19 cellular contexts compared by ENCODE assay signal in the genomic region with DNA sequence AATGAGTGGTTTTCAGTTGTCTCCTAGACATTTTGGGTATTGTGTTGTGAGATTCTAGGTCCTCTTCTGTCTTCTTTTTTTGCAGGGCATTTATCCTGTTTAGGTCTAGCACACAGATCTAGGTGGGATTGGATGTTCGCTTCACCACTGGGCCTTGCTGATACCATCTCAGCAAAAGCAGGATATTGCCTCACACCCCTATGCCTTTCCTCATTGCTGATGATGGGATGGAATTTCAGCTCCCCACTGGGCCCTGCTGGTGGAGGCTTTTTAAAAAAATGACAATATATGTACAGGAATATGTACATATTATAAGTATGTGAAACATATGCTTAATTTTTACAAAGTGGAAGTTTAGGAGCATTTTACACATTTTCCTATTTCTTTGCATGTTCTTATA. TPM values are rescaled to one million over a fixed set of nuclear protein-coding genes. Genes with fewer than 3 reads are reported as not detected.
DNase-seq lines count a peak whose midpoint lies in the region; ATAC-seq, FAIRE-seq and TF ChIP-seq lines count a peak whose summit lies in the region.
"Had no signal": no experiment of that assay in that cellular context is flagged by ENCODE, and none has a peak within 500 bp of the region (broad histone marks: within the 10 kb centered on the region; RNA-seq: fewer than 3 reads in every experiment).

No MANE protein-coding gene starts in this region.

- intact Hi-C loops in K562 (cut with micrococcal nuclease) (no loop called here), prostate gland (cut with DNase I) (no loop called here)
- intact Hi-C loops in CD4-positive, alpha-beta memory T cell (cut with micrococcal nuclease), result no loop called here

- POLR2A ChIA-PET in K562 (lab: Yijun Ruan, JAX), result no interaction called here
- POLR2A ChIA-PET in CD4-positive, alpha-beta memory T cell (lab: Charles Lee; ENCODE audit: partially characterized antibody), result no interaction called here

- no peaks in the 10 kb centered on the region for H3K79me2 ChIP-seq in K562 (ENCODE audit: control insufficient read depth, insufficient read depth, low read length)
- no peaks in the 10 kb centered on the region for H3K79me2 ChIP-seq in mesendoderm (ENCODE audit: control insufficient read depth, insufficient read depth, low read length)

- H3K27me3 ChIP-seq in K562 (ENCODE audit: control insufficient read depth in 2 of 2, insufficient read depth in 2 of 2, low read length in 2 of 2), result peaks cover 4 to 37% of the 10 kb centered on the region in 2 experiments; a peak in 3 of 5 replicates
- H3K27me3 ChIP-seq in mesendoderm (ENCODE audit: insufficient read depth, low read length, poor library complexity), result no peaks in the 10 kb centered on the region
- no peaks in the 10 kb centered on the region for H3K27me3 ChIP-seq in CD4-positive, alpha-beta memory T cell (ENCODE audit: insufficient read depth, low read length)
- no peaks in the 10 kb centered on the region for H3K27me3 ChIP-seq in prostate gland (replicated peaks; ENCODE audit: insufficient read depth)
- H3K27me3 ChIP-seq: Peyer's patch had no signal

- no peak overlapping the region for H3K9ac ChIP-seq in K562 (ENCODE audit: insufficient read depth in 1 of 2, low read depth in 2 of 2, low read length in 2 of 2)
- no peak overlapping the region for H3K9ac ChIP-seq in mesendoderm (ENCODE audit: low read length)

- no peaks in the 10 kb centered on the region for H3K36me3 Mint-ChIP-seq in glutamatergic neuron (ENCODE audit: unreplicated experiment)
- no peaks in the 10 kb centered on the region for H3K36me3 Mint-ChIP-seq in CD4-positive, alpha-beta memory T cell

- no peak overlapping the region for H3K23ac ChIP-seq in mesendoderm (ENCODE audit: low read length)

- TF ChIP-seq RAD21 in K562 (CRISPR knock-in tag; conservative IDR thresholded peaks at IDR 0.05 in 1 of 2, IDR thresholded peaks at IDR 0.05 in 1 of 2), result no peak

- H3K36me3 ChIP-seq in K562 (ENCODE audit: control insufficient read depth, insufficient read depth, low read length) (no peaks in the 10 kb centered on the region), mesendoderm (ENCODE audit: control insufficient read depth, insufficient read depth, low read length) (no peaks in the 10 kb centered on the region), prostate gland (no peaks in the 10 kb centered on the region)
- no peaks in the 10 kb centered on the region for H3K36me3 ChIP-seq in CD4-positive, alpha-beta memory T cell (ENCODE audit: insufficient read depth, low read length)
- H3K36me3 ChIP-seq: Peyer's patch had no signal

- no peaks in the 10 kb centered on the region for H3K9me3 ChIP-seq in K562 (replicated peaks; ENCODE audit: control insufficient read depth, insufficient read depth, low read depth, low read length)
- H3K9me3 ChIP-seq in CD4-positive, alpha-beta memory T cell (ENCODE audit: control insufficient read depth in 1 of 2, low read length in 2 of 2), result no peaks in the 10 kb centered on the region
- H3K9me3 ChIP-seq in prostate gland, result no peaks in the 10 kb centered on the region
- H3K9me3 ChIP-seq: Peyer's patch had no signal

- H2AK5ac ChIP-seq in mesendoderm (ENCODE audit: low read length), result no peak overlapping the region

- no TSS peak for BruUV-seq in K562 (replicated peaks; lab: Mats Ljungman, UMichigan)

- H3K79me1 ChIP-seq in mesendoderm (ENCODE audit: low read length), result no peaks in the 10 kb centered on the region

- no peak for FAIRE-seq in K562 (lab: Jason Lieb, UNC)
- FAIRE-seq: GM12891 had no signal

- H2BK120ac ChIP-seq in mesendoderm (ENCODE audit: low read depth, low read length), result no peak overlapping the region

- 0% methylated on average over 1 of the region's 1 CpG for WGBS in K562 (ENCODE audit: insufficient coverage, low coverage, missing lambda C conversion rate)
- WGBS in mesendoderm (ENCODE audit: extremely low coverage, insufficient coverage, low lambda C conversion rate), result no CpG with 5 or more reads among the region's 1 CpG
- WGBS in prostate gland, result 100% methylated on average over 1 of the region's 1 CpG

- H3K9me3 Mint-ChIP-seq in glutamatergic neuron (ENCODE audit: unreplicated experiment), result peaks cover 2% of the 10 kb centered on the region
- peaks cover 0 to 4% (median 0%) of the 10 kb centered on the region in 8 donors for H3K9me3 Mint-ChIP-seq in CD4-positive, alpha-beta memory T cell

- no peak overlapping the region for H3K27ac Mint-ChIP-seq in glutamatergic neuron (ENCODE audit: unreplicated experiment)
- H3K27ac Mint-ChIP-seq in CD4-positive, alpha-beta memory T cell, result no peak overlapping the region

- TF ChIP-seq CTCF in K562 (IDR thresholded peaks at IDR 0.05 in 2 of 3, conservative IDR thresholded peaks at IDR 0.05 in 1 of 3; ENCODE audit: insufficient read depth in 2 of 3, low read depth in 1 of 3, low read length in 3 of 3) (no peak), glutamatergic neuron (IDR thresholded peaks at IDR 0.05; ENCODE audit: partially characterized antibody, unreplicated experiment) (no peak), prostate gland (IDR thresholded peaks at IDR 0.05) (no peak)

- TF ChIP-seq POLR2A in K562 (conservative IDR thresholded peaks at IDR 0.05) (no peak), prostate gland (IDR thresholded peaks at IDR 0.05) (no peak)

- H3K18ac ChIP-seq in mesendoderm (ENCODE audit: low read length), result no peak overlapping the region

- H4K8ac ChIP-seq in mesendoderm (ENCODE audit: low read depth, low read length), result no peak overlapping the region

- H3K4me3 ChIP-seq in K562 (no peak overlapping the region), mesendoderm (ENCODE audit: low read length) (no peak overlapping the region), prostate gland (no peak overlapping the region)
- H3K4me3 ChIP-seq in CD4-positive, alpha-beta memory T cell (ENCODE audit: low read length in 2 of 2), result no peak overlapping the region
- H3K4me3 ChIP-seq: Peyer's patch had no signal

- in situ Hi-C loops in K562 (cut with MboI), result no loop called here

- H3K56ac ChIP-seq in mesendoderm (ENCODE audit: low read length), result no peak overlapping the region

- no peak overlapping the region for H3K4me3 Mint-ChIP-seq in glutamatergic neuron (ENCODE audit: unreplicated experiment)
- H3K4me3 Mint-ChIP-seq in CD4-positive, alpha-beta memory T cell, result no peak overlapping the region

- H3K27me3 Mint-ChIP-seq in glutamatergic neuron (ENCODE audit: unreplicated experiment), result peaks cover under 1% of the 10 kb centered on the region
- H3K27me3 Mint-ChIP-seq in CD4-positive, alpha-beta memory T cell, result no peaks in the 10 kb centered on the region

- no peaks in the 10 kb centered on the region for H3K9me1 ChIP-seq in K562 (ENCODE audit: control insufficient read depth, insufficient read depth, low read length)

- H2BK15ac ChIP-seq in mesendoderm (replicated peaks; ENCODE audit: low read depth), result no peak overlapping the region

- no peak overlapping the region for H4K5ac ChIP-seq in mesendoderm (ENCODE audit: low read length)

- DNase-seq in EL (peak; percentile 22), NCI-H226 (peak; percentile 47), K562 (ENCODE audit: extremely low read depth in 1 of 4, low spot score in 3 of 4) (no peak), mesendoderm (peak; percentile 35), glutamatergic neuron (no peak), prostate gland (ENCODE audit: low spot score) (no peak), RKO (ENCODE audit: low spot score) (no peak)
- DNase-seq in CD4-positive, alpha-beta memory T cell, result no peak
- DNase-seq: C1 segment of cervical spinal cord, H7, Kasumi-1, NCI-H1092 treated with DMSO at 0.1 percent for 48 hours, NCI-H1436 treated with DMSO at 0.1 percent for 48 hours, NCI-H1930, NCI-H345, NCI-H524, NCI-H82, Peyer's patch had no signal

- H2AFZ ChIP-seq in K562 (ENCODE audit: low read depth, low read length), result no peak overlapping the region

- no peak overlapping the region for H3K4ac ChIP-seq in mesendoderm (ENCODE audit: low read depth, low read length)

- H2BK5ac ChIP-seq in mesendoderm (ENCODE audit: low read length), result no peak overlapping the region

- peaks cover 8% of the 10 kb centered on the region for H3K4me1 Mint-ChIP-seq in glutamatergic neuron (ENCODE audit: low read depth, unreplicated experiment)
- peaks cover 5 to 7% (median 6%) of the 10 kb centered on the region in 4 donors for H3K4me1 Mint-ChIP-seq in CD4-positive, alpha-beta memory T cell

- CTCF ChIA-PET in K562 (lab: Yijun Ruan, JAX; ENCODE audit: low intra/inter-chr PET ratio), result no interaction called here
- CTCF ChIA-PET in CD4-positive, alpha-beta memory T cell (lab: Charles Lee; ENCODE audit: partially characterized antibody), result interaction anchor here (1.5 kb wide), 1 partner anchor 17 kb away, joined by 5 read pairs; no protein-coding TSS in a partner anchor

- no peak for ATAC-seq in K562

- TF ChIP-seq EP300 in K562 (IDR thresholded peaks at IDR 0.05; ENCODE audit: low read length), result no peak

- no peaks in the 10 kb centered on the region for H4K20me1 ChIP-seq in K562 (replicated peaks; ENCODE audit: control insufficient read depth, insufficient read depth, low read length)

- H3K4me1 ChIP-seq in K562 (replicated peaks in 1 of 2; ENCODE audit: control insufficient read depth in 2 of 2, insufficient read depth in 2 of 2, low read length in 2 of 2) (no peaks in the 10 kb centered on the region; a peak in 1 of 5 replicates), mesendoderm (ENCODE audit: control insufficient read depth, low read depth, low read length) (no peaks in the 10 kb centered on the region), prostate gland (replicated peaks) (no peaks in the 10 kb centered on the region)
- peaks cover 8% of the 10 kb centered on the region for H3K4me1 ChIP-seq in CD4-positive, alpha-beta memory T cell (ENCODE audit: insufficient read depth, low read length)
- H3K4me1 ChIP-seq: Peyer's patch had no signal

- H3K27ac ChIP-seq in K562 (ENCODE audit: extremely low read depth, low read depth, low read length), result no peak overlapping the region
- H3K27ac ChIP-seq in mesendoderm (ENCODE audit: low read depth, low read length), result no peak overlapping the region
- H3K27ac ChIP-seq in CD4-positive, alpha-beta memory T cell (ENCODE audit: low read depth, low read length), result no peak overlapping the region
- H3K27ac ChIP-seq in prostate gland, result no peak overlapping the region
- H3K27ac ChIP-seq: Peyer's patch had no signal

- H3K4me2 ChIP-seq in K562 (ENCODE audit: insufficient read depth, low read length) (no peak overlapping the region), mesendoderm (ENCODE audit: low read length) (no peak overlapping the region)

RNA-seq across cellular contexts. Expression of a gene that starts 5.4 kb away (rescaled TPM):
- total RNA-seq in K562 (2011; cell fraction: chromatin; rRNA removed; ENCODE audit: low replicate concordance), result not detected in 2 replicates
- not detected in 2 replicates for total RNA-seq in K562 (2011; cell fraction: nucleolus; rRNA removed)
- 0.08 TPM in 1 of 2 replicates, not detected in the other for total RNA-seq in K562 (2011; cell fraction: nucleoplasm; rRNA removed)
- total RNA-seq in K562 (2014; rRNA removed) (not detected in 2 replicates), K562 (2014; rRNA removed; fragmentation: Illumina TruSeq; extraction: Trizol) (not detected in 2 replicates), K562 (2015; rRNA removed; fragmentation: Illumina TruSeq; extraction: Trizol) (not detected in 2 replicates), K562 (2021) (not detected in 2 replicates), glutamatergic neuron (ENCODE audit: unreplicated experiment) (not detected), prostate gland (under 1 TPM; 0.36 to 0.62 TPM)
- polyA plus RNA-seq in K562 (2011; rRNA removed) (not detected in 2 replicates), K562 (2014; fragmentation: Illumina TruSeq; extraction: Trizol) (not detected in 2 replicates), K562 (2014; fragmentation: Nextera tagmentation; extraction: Ambion mirVana) (not detected), K562 (2014; rRNA removed) (not detected in 2 replicates)
- under 0.01 TPM in 1 of 2 replicates, not detected in the other for polyA plus RNA-seq in K562 (2011; cell fraction: cytosol; rRNA removed)
- polyA plus RNA-seq in K562 (2011; cell fraction: nucleus; rRNA removed), result 0.01 TPM in 1 of 2 replicates, not detected in the other
- polyA plus RNA-seq in K562 (2012), result not detected in 2 replicates
- not detected in 2 replicates for polyA minus RNA-seq in K562 (2011; rRNA and poly(A)+ RNA removed)
- polyA minus RNA-seq in K562 (2011; cell fraction: cytosol; rRNA and poly(A)+ RNA removed), result not detected in 2 replicates
- polyA minus RNA-seq in K562 (2011; cell fraction: nucleus; rRNA and poly(A)+ RNA removed), result not detected in 2 replicates
- 0.17 TPM for polyA plus RNA-seq in mesendoderm (2013, experiment 1 of 2)
- polyA plus RNA-seq in mesendoderm (2013, experiment 2 of 2), result 0.24 TPM
- total RNA-seq in CD4-positive, alpha-beta memory T cell, result 1 to 10 TPM; 1.8 to 2.7 TPM
- 1 to 10 TPM in 1 of 2 donors, under 1 TPM in 1; 0.46 to 1.6 TPM for polyA plus RNA-seq in CD4-positive, alpha-beta memory T cell

Comparison
In these comparisons a context has a peak if more than half of its experiments do, and no peak if none do; other contexts are left out.
1. DNase-seq: peak in EL (single experiment), NCI-H226 (single experiment) and mesendoderm (single experiment); none in K562 (0 of 4), glutamatergic neuron (single experiment), CD4-positive, alpha-beta memory T cell (0 of 5), prostate gland (single experiment) and RKO (single experiment).